Comparison of ENCODE assay signal across 8 cellular contexts in genomic region chr2:164621761-164622105, GRCh38. TPM values are rescaled to one million over a fixed set of nuclear protein-coding genes. Genes with fewer than 3 reads are reported as not detected.
DNase-seq lines count a peak whose midpoint lies in the region; ATAC-seq, FAIRE-seq and TF ChIP-seq lines count a peak whose summit lies in the region.

No MANE protein-coding gene starts in this region.

- FAIRE-seq in kidney (lab: Jason Lieb, UNC) = no peak

- H3K9ac ChIP-seq in kidney (ENCODE audit: low read length in 2 of 2) (no peak overlapping the region), subcutaneous abdominal adipose tissue (ENCODE audit: low read length in 5 of 5) (peak overlapping the region in 1 of 5 donors; percentile 26)

- H3K27ac ChIP-seq in kidney (ENCODE audit: low read depth in 2 of 2, low read length in 2 of 2) = no peak overlapping the region
- H3K27ac ChIP-seq in subcutaneous abdominal adipose tissue (ENCODE audit: low read depth, low read length) = no peak overlapping the region

- peaks cover 0 to 3% (median 0%) of the 10 kb centered on the region in 5 donors for H3K27me3 ChIP-seq in subcutaneous abdominal adipose tissue (ENCODE audit: control insufficient read depth in 5 of 5, insufficient read depth in 4 of 5, low read length in 5 of 5)

- H3K36me3 ChIP-seq in kidney (ENCODE audit: control insufficient read depth in 1 of 2, insufficient read depth in 2 of 2, low read length in 2 of 2) (no peaks in the 10 kb centered on the region), subcutaneous abdominal adipose tissue (ENCODE audit: control insufficient read depth in 5 of 5, insufficient read depth in 5 of 5, low read length in 5 of 5) (no peaks in the 10 kb centered on the region)

- no peaks in the 10 kb centered on the region for H3K27me3 Mint-ChIP-seq in WTC11 (ENCODE audit: low read depth)

- CTCF ChIA-PET in WTC11 (lab: Charles Lee) = interaction anchor here (1.0 to 1.9 kb wide), 3 partner anchors 10 to 62 kb away, joined by 3 to 5 read pairs (median 5); no protein-coding TSS in a partner anchor

- ATAC-seq in WTC11 = peak; percentile 25
- ATAC-seq in HG03378 (IDR thresholded peaks at IDR 0.05; ENCODE audit: unreplicated experiment) = no peak
- ATAC-seq in HG02623 (IDR thresholded peaks at IDR 0.05; ENCODE audit: unreplicated experiment) = no peak

- peaks cover 49% of the 10 kb centered on the region for H3K4me1 Mint-ChIP-seq in WTC11

- H3K27ac Mint-ChIP-seq in WTC11 = peak overlapping the region; percentile 83

- H3K4me3 Mint-ChIP-seq in WTC11 = peak overlapping the region; percentile 84

- intact Hi-C loops in kidney (cut with DNase I) = no loop called here

- DNase-seq in NCI-H748 (lab: John Stamatoyannopoulos, UW; ENCODE audit: unreplicated experiment) = peak; percentile 66
- DNase-seq in NCI-H748 treated with DMSO at 0.1 percent for 48 hours (lab: John Stamatoyannopoulos, UW) = no peak
- peak; percentile 30 for DNase-seq in WTC11 (ENCODE audit: low spot score)
- DNase-seq in kidney = no peak
- DNase-seq in SHP77 (lab: John Stamatoyannopoulos, UW) = no peak

- TF ChIP-seq CTCF in WTC11 (IDR thresholded peaks at IDR 0.05) (no peak), kidney (IDR thresholded peaks at IDR 0.05; ENCODE audit: borderline replicate concordance, extremely low read depth, insufficient read depth) (no peak)

- no peaks in the 10 kb centered on the region for H3K9me3 ChIP-seq in kidney (ENCODE audit: control insufficient read depth in 1 of 2, low read length in 2 of 2)
- no peaks in the 10 kb centered on the region for H3K9me3 ChIP-seq in subcutaneous abdominal adipose tissue (ENCODE audit: control insufficient read depth in 5 of 5, low read length in 5 of 5)

- POLR2A ChIA-PET in WTC11 (lab: Charles Lee) = interaction anchor here (1.2 to 2.0 kb wide), 2 partner anchors 9 to 220 kb away, joined by 3 to 5 read pairs; partner anchors contain the start of gene COBLL1

- peaks cover 6% of the 10 kb centered on the region; the same call in 1 of the 2 replicates for H3K36me3 Mint-ChIP-seq in WTC11

- H3K4me3 ChIP-seq in kidney (ENCODE audit: low read length in 2 of 2) = peak overlapping the region; percentile 60 to 62
- H3K4me3 ChIP-seq in subcutaneous abdominal adipose tissue (ENCODE audit: low read depth in 1 of 5, low read length in 5 of 5) = peak overlapping the region; percentile 32 to 73 (median 45)

- no peaks in the 10 kb centered on the region for H3K9me3 Mint-ChIP-seq in WTC11

- H3K4me1 ChIP-seq in kidney (ENCODE audit: control insufficient read depth in 1 of 2, insufficient read depth in 1 of 2, low read depth in 1 of 2, low read length in 2 of 2) = no peaks in the 10 kb centered on the region
- peaks cover 0 to 19% (median 8%) of the 10 kb centered on the region in 5 donors for H3K4me1 ChIP-seq in subcutaneous abdominal adipose tissue (ENCODE audit: control insufficient read depth in 5 of 5, insufficient read depth in 5 of 5, low read length in 5 of 5)

TF ChIP-seq in WTC11, 78 proteins besides CTCF, POLR2A, EP300 and RAD21:
- TF ChIP-seq ZNF423 (CRISPR knock-in tag; IDR thresholded peaks at IDR 0.05) (peak; percentile 70), ARID4B (CRISPR knock-in tag; IDR thresholded peaks at IDR 0.05; ENCODE audit: borderline replicate concordance) (no peak), SP1 (CRISPR knock-in tag; conservative IDR thresholded peaks at IDR 0.05) (peak; percentile 20; the same call in 1 of the 2 replicates), FOXP1 (CRISPR knock-in tag; IDR thresholded peaks at IDR 0.05; ENCODE audit: borderline replicate concordance) (0 out of 2 replicates have a peak, but pooled peaks have one; percentile 1), ZNF121 (CRISPR knock-in tag; IDR thresholded peaks at IDR 0.05) (peak; percentile 34; the same call in 1 of the 2 replicates), ATF3 (CRISPR knock-in tag; conservative IDR thresholded peaks at IDR 0.05) (no peak)
TF ChIP-seq in WTC11: peak in this region for 4.

RNA-seq across cellular contexts. Expression of gene GRB14, which starts 0.5 kb away (rescaled TPM):
- 14.9 to 17.2 TPM (median 17.2 TPM) in 3 replicates for total RNA-seq in WTC11 (2021)
- 41.7 TPM for total RNA-seq in kidney
- polyA plus RNA-seq in kidney (ENCODE audit: insufficient read depth, low read depth, low replicate concordance) = 71.3 TPM

Comparison
In these comparisons a context has a peak if more than half of its experiments do, and no peak if none do; other contexts are left out.
1. DNase-seq: peak in NCI-H748 (single experiment) and WTC11 (single experiment); none in NCI-H748 treated with DMSO at 0.1 percent for 48 hours (single experiment), kidney (single experiment) and SHP77 (0 of 2).